23 cellular contexts compared by ENCODE assay signal in genomic region chr1:244843148-244843978, GRCh38. TPM values are rescaled to one million over a fixed set of nuclear protein-coding genes. Genes with fewer than 3 reads are reported as not detected.
DNase-seq lines count a peak whose midpoint lies in the region; ATAC-seq, FAIRE-seq and TF ChIP-seq lines count a peak whose summit lies in the region.
"Had no signal": no experiment of that assay in that cellular context is flagged by ENCODE, and none has a peak within 500 bp of the region (broad histone marks: within the 10 kb centered on the region; RNA-seq: fewer than 3 reads in every experiment).

No MANE protein-coding gene starts in this region.

- no peak overlapping the region for H3K4me2 ChIP-seq in SK-N-SH
- no peak overlapping the region for H3K4me2 ChIP-seq in PC-9
- H3K4me2 ChIP-seq: KMS-11 had no signal

- H3K36me3 ChIP-seq in SK-N-SH (replicated peaks in 1 of 2; ENCODE audit: control insufficient read depth in 1 of 2, insufficient read depth in 2 of 2, low read length in 1 of 2) (peaks cover 83 to 98% of the 10 kb centered on the region in 2 experiments), PC-9 (ENCODE audit: low read depth) (peaks cover 73% of the 10 kb centered on the region), stomach (peaks cover 45 to 96% (median 68%) of the 10 kb centered on the region in 4 donors)

- POLR2A ChIA-PET in SK-N-SH (lab: Yijun Ruan, JAX) = no interaction called here
- POLR2A ChIA-PET in PC-9 (lab: Charles Lee; ENCODE audit: unreplicated experiment) = no interaction called here

- no peaks in the 10 kb centered on the region for H3K9me3 ChIP-seq in SK-N-SH
- H3K9me3 ChIP-seq in PC-9 (ENCODE audit: insufficient read depth, low read depth) = no peaks in the 10 kb centered on the region
- no peaks in the 10 kb centered on the region for H3K9me3 ChIP-seq in stomach
- H3K9me3 ChIP-seq: gastroesophageal sphincter, HAP-1, thyroid gland had no signal

- peaks cover 100% of the 10 kb centered on the region for H3K36me3 Mint-ChIP-seq in activated T-helper 17 cell treated with anti-CD3 and anti-CD28 coated beads, Interleukin-2, amount 50 U/mL, for 72 hours (ENCODE audit: low read depth)

- intact Hi-C loops in PC-9 (cut with micrococcal nuclease; ENCODE audit: unreplicated experiment) = no loop called here
- intact Hi-C loops in stomach (cut with DNase I; ENCODE audit: low total_unique reads) = no loop called here

- no peak overlapping the region for H3K27ac Mint-ChIP-seq in activated T-helper 17 cell treated with anti-CD3 and anti-CD28 coated beads, Interleukin-2, amount 50 U/mL, for 72 hours
- H3K27ac Mint-ChIP-seq: CD4-positive, CD25-positive, alpha-beta regulatory T cell had no signal

- DNase-seq in SK-N-SH = no peak
- no peak for DNase-seq in D721Med (ENCODE audit: insufficient read length, low spot score)
- no peak for DNase-seq in PC-9
- DNase-seq in fibroblast of peridontal ligament (ENCODE audit: extremely low read depth) = peak; percentile 62
- no peak for DNase-seq in stomach
- DNase-seq in A172 (ENCODE audit: low spot score) = no peak
- DNase-seq: 8988T; activated naive CD4-positive, alpha-beta T cell; CD4-positive, CD25-positive, alpha-beta regulatory T cell; cortex of kidney; DMS79; NCI-H1092 treated with DMSO at 0.1 percent for 48 hours; NCI-H2107; NCI-H510A treated with DMSO at 0.1 percent for 48 hours; SIG-M5; stimulated activated CD4-positive, alpha-beta T cell treated with anti-CD3 and anti-CD28 coated beads, Interleukin-12 subunit alpha, Interleukin-12 subunit beta, amount 100 ng/mL, for 4 hours; T-helper 9 cell; thyroid gland had no signal

- FAIRE-seq in D721Med (lab: Jason Lieb, UNC) = peak; percentile 88

- H3K27me3 ChIP-seq in SK-N-SH (ENCODE audit: insufficient read depth) = no peaks in the 10 kb centered on the region
- H3K27me3 ChIP-seq in PC-9 (ENCODE audit: insufficient read depth, low read depth) = no peaks in the 10 kb centered on the region
- H3K27me3 ChIP-seq in stomach = no peaks in the 10 kb centered on the region
- H3K27me3 ChIP-seq: gastroesophageal sphincter, thyroid gland had no signal

- no peak for TF ChIP-seq RAD21 in SK-N-SH (IDR thresholded peaks at IDR 0.05; ENCODE audit: low read length)

- CTCF ChIA-PET in SK-N-SH (lab: Yijun Ruan, JAX) (interaction anchor here (1.2 to 2.9 kb wide), 3 partner anchors 12 to 199 kb away, joined by 3 to 10 read pairs (median 4); no protein-coding TSS in a partner anchor), PC-9 (lab: Charles Lee) (no interaction called here)

- H3K79me2 ChIP-seq in SK-N-SH (ENCODE audit: insufficient read depth) (peaks cover 93% of the 10 kb centered on the region), PC-9 (ENCODE audit: low read depth) (peaks cover 44% of the 10 kb centered on the region)

- H3K9me2 ChIP-seq in SK-N-SH (no peaks in the 10 kb centered on the region), PC-9 (ENCODE audit: insufficient read depth) (no peaks in the 10 kb centered on the region)

- peaks cover 35% of the 10 kb centered on the region for H3K4me1 Mint-ChIP-seq in activated T-helper 17 cell treated with anti-CD3 and anti-CD28 coated beads, Interleukin-2, amount 50 U/mL, for 72 hours

- H3K4me1 ChIP-seq in SK-N-SH (ENCODE audit: control insufficient read depth in 1 of 2, insufficient read depth in 2 of 2, low read depth in 1 of 2, low read length in 1 of 2) = peaks cover 0 to 10% of the 10 kb centered on the region in 2 experiments; a peak in 1 of 4 replicates
- peaks cover 3% of the 10 kb centered on the region; the same call in 1 of the 2 replicates for H3K4me1 ChIP-seq in PC-9 (replicated peaks; ENCODE audit: insufficient read depth)
- H3K4me1 ChIP-seq in stomach = peaks cover 0 to 68% (median 40%) of the 10 kb centered on the region in 4 donors

- TF ChIP-seq EP300 in SK-N-SH (IDR thresholded peaks at IDR 0.05; ENCODE audit: borderline replicate concordance in 1 of 2, low read depth in 1 of 2, low read length in 1 of 2) (no peak), stomach (IDR thresholded peaks at IDR 0.05) (no peak)

- H3K4me3 ChIP-seq in SK-N-SH (ENCODE audit: low read depth in 2 of 2, low read length in 1 of 2) (no peak overlapping the region), PC-9 (no peak overlapping the region), stomach (no peak overlapping the region)
- H3K4me3 ChIP-seq: gastroesophageal sphincter, HAP-1, thyroid gland had no signal

- H3K4me3 Mint-ChIP-seq in activated T-helper 17 cell treated with anti-CD3 and anti-CD28 coated beads, Interleukin-2, amount 50 U/mL, for 72 hours = no peak overlapping the region
- H3K4me3 Mint-ChIP-seq: CD4-positive, CD25-positive, alpha-beta regulatory T cell had no signal

- H4K20me1 ChIP-seq in SK-N-SH (ENCODE audit: insufficient read depth) (peaks cover 3% of the 10 kb centered on the region; the same call in 1 of the 2 replicates), PC-9 (ENCODE audit: insufficient read depth) (peaks cover 10% of the 10 kb centered on the region; the same call in 1 of the 2 replicates)

- H3K27ac ChIP-seq in SK-N-SH (ENCODE audit: low read depth in 2 of 2, low read length in 1 of 2) (peak overlapping the region; percentile 43 to 53; a peak in 3 of 4 replicates), PC-9 (peak overlapping the region; percentile 8; the same call in 1 of the 2 replicates), stomach (no peak overlapping the region)
- H3K27ac ChIP-seq: thyroid gland had no signal

- no peak for TF ChIP-seq POLR2A in stomach (IDR thresholded peaks at IDR 0.05)

- no TSS peak for BruUV-seq in PC-9 (replicated peaks; lab: Mats Ljungman, UMichigan)

- H3K9ac ChIP-seq in SK-N-SH = no peak overlapping the region
- H3K9ac ChIP-seq: KMS-11 had no signal

- H3F3A ChIP-seq in SK-N-SH (replicated peaks; ENCODE audit: insufficient read depth) = peaks cover 78% of the 10 kb centered on the region
- peaks cover 89% of the 10 kb centered on the region for H3F3A ChIP-seq in PC-9 (ENCODE audit: insufficient read depth, low read depth)

- H2AFZ ChIP-seq in SK-N-SH (ENCODE audit: low read depth) (no peak overlapping the region), PC-9 (no peak overlapping the region)

- H3K27me3 Mint-ChIP-seq in activated T-helper 17 cell treated with anti-CD3 and anti-CD28 coated beads, Interleukin-2, amount 50 U/mL, for 72 hours = no peaks in the 10 kb centered on the region
- H3K27me3 Mint-ChIP-seq: CD4-positive, CD25-positive, alpha-beta regulatory T cell had no signal

- TF ChIP-seq CTCF in SK-N-SH (IDR thresholded peaks at IDR 0.05) = no peak
- TF ChIP-seq CTCF in D721Med (IDR thresholded peaks at IDR 0.05; ENCODE audit: insufficient read depth, missing control alignments) = no peak
- TF ChIP-seq CTCF in PC-9 (conservative IDR thresholded peaks at IDR 0.05) = no peak
- TF ChIP-seq CTCF in stomach (IDR thresholded peaks at IDR 0.05) = no peak

- H3K9me3 Mint-ChIP-seq in activated T-helper 17 cell treated with anti-CD3 and anti-CD28 coated beads, Interleukin-2, amount 50 U/mL, for 72 hours = no peaks in the 10 kb centered on the region

- no peak for ATAC-seq in SK-N-SH treated with all-trans-retinoic acid at 6 μM for 48 hours
- no peak for ATAC-seq in activated T-helper 17 cell treated with anti-CD3 and anti-CD28 coated beads, Interleukin-2, amount 50 U/mL, for 72 hours (replicated peaks)
- ATAC-seq: gastroesophageal sphincter had no signal

- WGBS in SK-N-SH (ENCODE audit: low lambda C conversion rate) = 90% methylated on average over 6 of the region's 6 CpGs
- WGBS in stomach, 5 donors = 44 to 60% (median 52%) methylated on average over 6 of the region's 6 CpGs

TF ChIP-seq in SK-N-SH, 30 proteins besides CTCF, POLR2A, EP300 and RAD21:
- no peak for TF ChIP-seq RXRA (IDR thresholded peaks at IDR 0.05; ENCODE audit: borderline replicate concordance, low read depth)
- no peak for TF ChIP-seq YY1 (IDR thresholded peaks at IDR 0.05; ENCODE audit: low read depth)
- peak; percentile 27; the same call in 1 of the 2 replicates for TF ChIP-seq POLR2AphosphoS5 (IDR thresholded peaks at IDR 0.05; ENCODE audit: low read depth, low read length)

TF ChIP-seq in SK-N-SH treated with all-trans-retinoic acid at 6 μM for 48 hours, 23 proteins besides CTCF, POLR2A, EP300 and RAD21 (continues in another document):
- TF ChIP-seq BACH2 (CRISPR knock-in tag; IDR thresholded peaks at IDR 0.05; ENCODE audit: borderline replicate concordance) = no peak
- no peak for TF ChIP-seq ZNF70 (CRISPR knock-in tag; IDR thresholded peaks at IDR 0.05)
- TF ChIP-seq ISL1 (CRISPR knock-in tag; IDR thresholded peaks at IDR 0.05) = no peak
- TF ChIP-seq GLIS3 (CRISPR knock-in tag; IDR thresholded peaks at IDR 0.05) = no peak
- no peak for TF ChIP-seq CSDC2 (CRISPR knock-in tag; IDR thresholded peaks at IDR 0.05)
- no peak for TF ChIP-seq TOX (CRISPR knock-in tag; IDR thresholded peaks at IDR 0.05; ENCODE audit: borderline replicate concordance)

RNA-seq across cellular contexts. Expression of gene COX20, which starts 7.9 kb away (rescaled TPM):
- 24.8 and 29.0 TPM in 2 replicates for polyA plus RNA-seq in SK-N-SH (2012; rRNA removed)
- 36.2 and 56.6 TPM in 2 replicates for polyA plus RNA-seq in SK-N-SH (2012; cell fraction: cytosol; rRNA removed)
- polyA plus RNA-seq in SK-N-SH (2012; cell fraction: nucleus; rRNA removed) = 14.9 and 27.5 TPM in 2 replicates
- total RNA-seq in PC-9 (2021) = 34.5 and 40.7 TPM in 2 replicates
- total RNA-seq in stomach = 10 to 100 TPM in 3 of 5 donors, 1 to 10 TPM in 2; 5.5 to 58.0 (median 28.0) TPM
- polyA plus RNA-seq in stomach = 10 to 100 TPM; 55.4 to 65.7 (median 60.0) TPM
- 71.6 and 76.1 TPM in 2 replicates for total RNA-seq in A172 (2014; rRNA removed; shearing (Covaris generic))
- total RNA-seq in activated T-helper 17 cell treated with anti-CD3 and anti-CD28 coated beads, Interleukin-2, amount 50 U/mL, for 72 hours = 10 to 100 TPM; 38.7 to 43.1 TPM

RNA-seq across cellular contexts. Expression of gene HNRNPU, which starts 21.0 kb away (rescaled TPM):
- polyA plus RNA-seq in SK-N-SH (2012; rRNA removed) (130 and 164 TPM in 2 replicates), stomach (100 to 1,000 TPM in 1 of 3 donors, 10 to 100 TPM in 2; 76.3 to 132 (median 94.9) TPM)
- polyA plus RNA-seq in SK-N-SH (2012; cell fraction: cytosol; rRNA removed) = 172 and 202 TPM in 2 replicates
- 102 and 124 TPM in 2 replicates for polyA plus RNA-seq in SK-N-SH (2012; cell fraction: nucleus; rRNA removed)
- total RNA-seq in PC-9 (2021) (291 and 376 TPM in 2 replicates), stomach (100 to 1,000 TPM; 308 to 533 (median 327) TPM)
- 520 and 628 TPM in 2 replicates for total RNA-seq in A172 (2014; rRNA removed; shearing (Covaris generic))
- total RNA-seq in activated T-helper 17 cell treated with anti-CD3 and anti-CD28 coated beads, Interleukin-2, amount 50 U/mL, for 72 hours = 100 to 1,000 TPM; 336 to 438 TPM

Comparison
In these comparisons a context has a peak if more than half of its experiments do, and no peak if none do; other contexts are left out.
1. H3K27ac ChIP-seq: peak in SK-N-SH (2 of 2) and PC-9 (single experiment); none in stomach (0 of 5).